1 cellular context compared by ENCODE assay signal in the genomic region with DNA sequence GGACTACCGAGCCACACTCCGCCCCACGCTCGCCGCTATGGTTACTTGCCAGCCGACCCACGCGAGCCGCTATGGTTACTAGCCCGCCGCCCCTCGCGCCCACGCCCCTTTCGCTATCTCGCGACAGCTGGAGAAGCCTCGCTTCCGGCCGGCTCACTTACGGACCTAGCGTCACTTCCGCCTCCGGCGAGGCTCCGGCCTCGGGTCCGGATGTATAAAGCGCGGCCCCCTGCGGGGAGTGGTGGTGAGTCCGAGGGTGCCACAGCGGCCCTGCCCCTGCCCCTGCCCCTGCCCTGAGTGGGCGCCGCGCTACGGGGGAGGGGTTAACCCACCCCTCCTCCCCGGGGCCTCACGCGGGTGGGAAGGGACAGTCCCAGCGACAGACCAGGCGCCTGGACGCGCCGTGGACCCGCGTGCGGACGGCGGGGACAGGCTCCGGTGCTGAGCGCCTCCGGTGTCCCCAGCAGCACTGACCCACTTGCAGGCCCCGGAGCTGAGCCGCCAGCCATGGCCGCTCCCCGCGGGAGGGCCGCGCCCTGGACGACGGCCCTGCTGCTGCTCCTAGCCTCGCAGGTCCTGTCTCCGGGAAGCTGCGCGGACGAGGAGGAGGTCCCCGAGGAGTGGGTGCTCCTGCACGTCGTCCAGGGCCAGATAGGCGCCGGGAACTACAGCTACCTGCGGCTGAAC.
TF ChIP-seq lines count a peak whose summit lies in the region.

A gene (plus strand): TSS at position 174 of the 687 bp plus-strand sequence. CDS start 334 bp downstream, at position 508.
A gene (minus strand): TSS at position 77 of the 687 bp plus-strand sequence. CDS start 13,024 bp downstream, outside the sequence.

TF ChIP-seq in K562, 482 proteins besides CTCF, POLR2A, EP300 and RAD21 (continued from another document and continues in another):
- TF ChIP-seq, protein P1, sequence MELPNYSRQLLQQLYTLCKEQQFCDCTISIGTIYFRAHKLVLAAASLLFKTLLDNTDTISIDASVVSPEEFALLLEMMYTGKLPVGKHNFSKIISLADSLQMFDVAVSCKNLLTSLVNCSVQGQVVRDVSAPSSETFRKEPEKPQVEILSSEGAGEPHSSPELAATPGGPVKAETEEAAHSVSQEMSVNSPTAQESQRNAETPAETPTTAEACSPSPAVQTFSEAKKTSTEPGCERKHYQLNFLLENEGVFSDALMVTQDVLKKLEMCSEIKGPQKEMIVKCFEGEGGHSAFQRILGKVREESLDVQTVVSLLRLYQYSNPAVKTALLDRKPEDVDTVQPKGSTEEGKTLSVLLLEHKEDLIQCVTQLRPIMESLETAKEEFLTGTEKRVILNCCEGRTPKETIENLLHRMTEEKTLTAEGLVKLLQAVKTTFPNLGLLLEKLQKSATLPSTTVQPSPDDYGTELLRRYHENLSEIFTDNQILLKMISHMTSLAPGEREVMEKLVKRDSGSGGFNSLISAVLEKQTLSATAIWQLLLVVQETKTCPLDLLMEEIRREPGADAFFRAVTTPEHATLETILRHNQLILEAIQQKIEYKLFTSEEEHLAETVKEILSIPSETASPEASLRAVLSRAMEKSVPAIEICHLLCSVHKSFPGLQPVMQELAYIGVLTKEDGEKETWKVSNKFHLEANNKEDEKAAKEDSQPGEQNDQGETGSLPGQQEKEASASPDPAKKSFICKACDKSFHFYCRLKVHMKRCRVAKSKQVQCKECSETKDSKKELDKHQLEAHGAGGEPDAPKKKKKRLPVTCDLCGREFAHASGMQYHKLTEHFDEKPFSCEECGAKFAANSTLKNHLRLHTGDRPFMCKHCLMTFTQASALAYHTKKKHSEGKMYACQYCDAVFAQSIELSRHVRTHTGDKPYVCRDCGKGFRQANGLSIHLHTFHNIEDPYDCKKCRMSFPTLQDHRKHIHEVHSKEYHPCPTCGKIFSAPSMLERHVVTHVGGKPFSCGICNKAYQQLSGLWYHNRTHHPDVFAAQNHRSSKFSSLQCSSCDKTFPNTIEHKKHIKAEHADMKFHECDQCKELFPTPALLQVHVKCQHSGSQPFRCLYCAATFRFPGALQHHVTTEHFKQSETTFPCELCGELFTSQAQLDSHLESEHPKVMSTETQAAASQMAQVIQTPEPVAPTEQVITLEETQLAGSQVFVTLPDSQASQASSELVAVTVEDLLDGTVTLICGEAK (IDR thresholded peaks at IDR 0.05): peak; percentile 97
- TF ChIP-seq, protein P1 (CRISPR knock-in tag; IDR thresholded peaks at IDR 0.05): no peak
- TF ChIP-seq EWSR1 (IDR thresholded peaks at IDR 0.05; ENCODE audit: borderline replicate concordance, low read depth, partially characterized antibody): no peak
- TF ChIP-seq, protein P2, sequence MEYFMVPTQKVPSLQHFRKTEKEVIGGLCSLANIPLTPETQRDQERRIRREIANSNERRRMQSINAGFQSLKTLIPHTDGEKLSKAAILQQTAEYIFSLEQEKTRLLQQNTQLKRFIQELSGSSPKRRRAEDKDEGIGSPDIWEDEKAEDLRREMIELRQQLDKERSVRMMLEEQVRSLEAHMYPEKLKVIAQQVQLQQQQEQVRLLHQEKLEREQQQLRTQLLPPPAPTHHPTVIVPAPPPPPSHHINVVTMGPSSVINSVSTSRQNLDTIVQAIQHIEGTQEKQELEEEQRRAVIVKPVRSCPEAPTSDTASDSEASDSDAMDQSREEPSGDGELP (CRISPR knock-in tag; IDR thresholded peaks at IDR 0.05; ENCODE audit: borderline replicate concordance): peak; percentile 97
- 0 out of 2 replicates have a peak, but pooled peaks have one; percentile 31 for TF ChIP-seq ZNF212 (CRISPR knock-in tag; IDR thresholded peaks at IDR 0.05)
- TF ChIP-seq, protein P3, sequence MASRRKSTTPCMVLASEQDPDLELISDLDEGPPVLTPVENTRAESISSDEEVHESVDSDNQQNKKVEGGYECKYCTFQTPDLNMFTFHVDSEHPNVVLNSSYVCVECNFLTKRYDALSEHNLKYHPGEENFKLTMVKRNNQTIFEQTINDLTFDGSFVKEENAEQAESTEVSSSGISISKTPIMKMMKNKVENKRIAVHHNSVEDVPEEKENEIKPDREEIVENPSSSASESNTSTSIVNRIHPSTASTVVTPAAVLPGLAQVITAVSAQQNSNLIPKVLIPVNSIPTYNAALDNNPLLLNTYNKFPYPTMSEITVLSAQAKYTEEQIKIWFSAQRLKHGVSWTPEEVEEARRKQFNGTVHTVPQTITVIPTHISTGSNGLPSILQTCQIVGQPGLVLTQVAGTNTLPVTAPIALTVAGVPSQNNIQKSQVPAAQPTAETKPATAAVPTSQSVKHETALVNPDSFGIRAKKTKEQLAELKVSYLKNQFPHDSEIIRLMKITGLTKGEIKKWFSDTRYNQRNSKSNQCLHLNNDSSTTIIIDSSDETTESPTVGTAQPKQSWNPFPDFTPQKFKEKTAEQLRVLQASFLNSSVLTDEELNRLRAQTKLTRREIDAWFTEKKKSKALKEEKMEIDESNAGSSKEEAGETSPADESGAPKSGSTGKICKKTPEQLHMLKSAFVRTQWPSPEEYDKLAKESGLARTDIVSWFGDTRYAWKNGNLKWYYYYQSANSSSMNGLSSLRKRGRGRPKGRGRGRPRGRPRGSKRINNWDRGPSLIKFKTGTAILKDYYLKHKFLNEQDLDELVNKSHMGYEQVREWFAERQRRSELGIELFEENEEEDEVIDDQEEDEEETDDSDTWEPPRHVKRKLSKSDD (conservative IDR thresholded peaks at IDR 0.05; ENCODE audit: low read length): peak; percentile 87
- TF ChIP-seq, protein P4, sequence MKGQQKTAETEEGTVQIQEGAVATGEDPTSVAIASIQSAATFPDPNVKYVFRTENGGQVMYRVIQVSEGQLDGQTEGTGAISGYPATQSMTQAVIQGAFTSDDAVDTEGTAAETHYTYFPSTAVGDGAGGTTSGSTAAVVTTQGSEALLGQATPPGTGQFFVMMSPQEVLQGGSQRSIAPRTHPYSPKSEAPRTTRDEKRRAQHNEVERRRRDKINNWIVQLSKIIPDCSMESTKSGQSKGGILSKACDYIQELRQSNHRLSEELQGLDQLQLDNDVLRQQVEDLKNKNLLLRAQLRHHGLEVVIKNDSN (CRISPR knock-in tag; IDR thresholded peaks at IDR 0.05): no peak
- TF ChIP-seq ZBTB7A (IDR thresholded peaks at IDR 0.05; ENCODE audit: borderline replicate concordance, control insufficient read depth, low read depth, low read length): peak; percentile 82
- TF ChIP-seq, protein P5, sequence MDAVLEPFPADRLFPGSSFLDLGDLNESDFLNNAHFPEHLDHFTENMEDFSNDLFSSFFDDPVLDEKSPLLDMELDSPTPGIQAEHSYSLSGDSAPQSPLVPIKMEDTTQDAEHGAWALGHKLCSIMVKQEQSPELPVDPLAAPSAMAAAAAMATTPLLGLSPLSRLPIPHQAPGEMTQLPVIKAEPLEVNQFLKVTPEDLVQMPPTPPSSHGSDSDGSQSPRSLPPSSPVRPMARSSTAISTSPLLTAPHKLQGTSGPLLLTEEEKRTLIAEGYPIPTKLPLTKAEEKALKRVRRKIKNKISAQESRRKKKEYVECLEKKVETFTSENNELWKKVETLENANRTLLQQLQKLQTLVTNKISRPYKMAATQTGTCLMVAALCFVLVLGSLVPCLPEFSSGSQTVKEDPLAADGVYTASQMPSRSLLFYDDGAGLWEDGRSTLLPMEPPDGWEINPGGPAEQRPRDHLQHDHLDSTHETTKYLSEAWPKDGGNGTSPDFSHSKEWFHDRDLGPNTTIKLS (IDR thresholded peaks at IDR 0.05; ENCODE audit: borderline replicate concordance, low read depth): peak; percentile 90
- TF ChIP-seq, protein P6, sequence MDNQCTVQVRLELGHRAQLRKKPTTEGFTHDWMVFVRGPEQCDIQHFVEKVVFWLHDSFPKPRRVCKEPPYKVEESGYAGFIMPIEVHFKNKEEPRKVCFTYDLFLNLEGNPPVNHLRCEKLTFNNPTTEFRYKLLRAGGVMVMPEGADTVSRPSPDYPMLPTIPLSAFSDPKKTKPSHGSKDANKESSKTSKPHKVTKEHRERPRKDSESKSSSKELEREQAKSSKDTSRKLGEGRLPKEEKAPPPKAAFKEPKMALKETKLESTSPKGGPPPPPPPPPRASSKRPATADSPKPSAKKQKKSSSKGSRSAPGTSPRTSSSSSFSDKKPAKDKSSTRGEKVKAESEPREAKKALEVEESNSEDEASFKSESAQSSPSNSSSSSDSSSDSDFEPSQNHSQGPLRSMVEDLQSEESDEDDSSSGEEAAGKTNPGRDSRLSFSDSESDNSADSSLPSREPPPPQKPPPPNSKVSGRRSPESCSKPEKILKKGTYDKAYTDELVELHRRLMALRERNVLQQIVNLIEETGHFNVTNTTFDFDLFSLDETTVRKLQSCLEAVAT (IDR thresholded peaks at IDR 0.05): peak; percentile 28 to 51; a peak in 2 of 4 replicates
- TF ChIP-seq EGR1 (conservative IDR thresholded peaks at IDR 0.05): peak; percentile 97
- peak; percentile 97 for TF ChIP-seq ZFX (CRISPR knock-in tag; IDR thresholded peaks at IDR 0.05)
- peak; percentile 81 for TF ChIP-seq U2AF1 (optimal IDR thresholded peaks at IDR 0.05; ENCODE audit: low read depth, low read length)
- peak; percentile 21 to 62; a peak in 3 of 4 replicates for TF ChIP-seq FOXK2 (conservative IDR thresholded peaks at IDR 0.05 in 1 of 2, IDR thresholded peaks at IDR 0.05 in 1 of 2; ENCODE audit: low read depth in 2 of 2)
- TF ChIP-seq PHF8 (IDR thresholded peaks at IDR 0.05; ENCODE audit: borderline replicate concordance, low read length): peak; percentile 99
- TF ChIP-seq RBM14 (IDR thresholded peaks at IDR 0.05; ENCODE audit: borderline replicate concordance, insufficient read depth, low read depth, low read length): peak; percentile 82; the same call in 1 of the 2 replicates
- peak; percentile 50 to 98 for TF ChIP-seq NONO (IDR thresholded peaks at IDR 0.05; ENCODE audit: low read depth in 2 of 2, low read length in 1 of 2)
- peak; percentile 16 to 94; a peak in 2 of 4 replicates for TF ChIP-seq SIN3A (IDR thresholded peaks at IDR 0.05; ENCODE audit: borderline replicate concordance in 2 of 2, control insufficient read depth in 1 of 2, low read depth in 2 of 2, low read length in 2 of 2)
- TF ChIP-seq CBX3 (IDR thresholded peaks at IDR 0.05; ENCODE audit: borderline replicate concordance in 1 of 2, low read length in 2 of 2): peak in 1 of 2 experiments; percentile 0; a peak in 1 of 3 replicates
- TF ChIP-seq, protein P7, sequence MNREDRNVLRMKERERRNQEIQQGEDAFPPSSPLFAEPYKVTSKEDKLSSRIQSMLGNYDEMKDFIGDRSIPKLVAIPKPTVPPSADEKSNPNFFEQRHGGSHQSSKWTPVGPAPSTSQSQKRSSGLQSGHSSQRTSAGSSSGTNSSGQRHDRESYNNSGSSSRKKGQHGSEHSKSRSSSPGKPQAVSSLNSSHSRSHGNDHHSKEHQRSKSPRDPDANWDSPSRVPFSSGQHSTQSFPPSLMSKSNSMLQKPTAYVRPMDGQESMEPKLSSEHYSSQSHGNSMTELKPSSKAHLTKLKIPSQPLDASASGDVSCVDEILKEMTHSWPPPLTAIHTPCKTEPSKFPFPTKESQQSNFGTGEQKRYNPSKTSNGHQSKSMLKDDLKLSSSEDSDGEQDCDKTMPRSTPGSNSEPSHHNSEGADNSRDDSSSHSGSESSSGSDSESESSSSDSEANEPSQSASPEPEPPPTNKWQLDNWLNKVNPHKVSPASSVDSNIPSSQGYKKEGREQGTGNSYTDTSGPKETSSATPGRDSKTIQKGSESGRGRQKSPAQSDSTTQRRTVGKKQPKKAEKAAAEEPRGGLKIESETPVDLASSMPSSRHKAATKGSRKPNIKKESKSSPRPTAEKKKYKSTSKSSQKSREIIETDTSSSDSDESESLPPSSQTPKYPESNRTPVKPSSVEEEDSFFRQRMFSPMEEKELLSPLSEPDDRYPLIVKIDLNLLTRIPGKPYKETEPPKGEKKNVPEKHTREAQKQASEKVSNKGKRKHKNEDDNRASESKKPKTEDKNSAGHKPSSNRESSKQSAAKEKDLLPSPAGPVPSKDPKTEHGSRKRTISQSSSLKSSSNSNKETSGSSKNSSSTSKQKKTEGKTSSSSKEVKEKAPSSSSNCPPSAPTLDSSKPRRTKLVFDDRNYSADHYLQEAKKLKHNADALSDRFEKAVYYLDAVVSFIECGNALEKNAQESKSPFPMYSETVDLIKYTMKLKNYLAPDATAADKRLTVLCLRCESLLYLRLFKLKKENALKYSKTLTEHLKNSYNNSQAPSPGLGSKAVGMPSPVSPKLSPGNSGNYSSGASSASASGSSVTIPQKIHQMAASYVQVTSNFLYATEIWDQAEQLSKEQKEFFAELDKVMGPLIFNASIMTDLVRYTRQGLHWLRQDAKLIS (CRISPR knock-in tag; IDR thresholded peaks at IDR 0.05): peak; percentile 92; the same call in 1 of the 2 replicates
- TF ChIP-seq, protein P8, sequence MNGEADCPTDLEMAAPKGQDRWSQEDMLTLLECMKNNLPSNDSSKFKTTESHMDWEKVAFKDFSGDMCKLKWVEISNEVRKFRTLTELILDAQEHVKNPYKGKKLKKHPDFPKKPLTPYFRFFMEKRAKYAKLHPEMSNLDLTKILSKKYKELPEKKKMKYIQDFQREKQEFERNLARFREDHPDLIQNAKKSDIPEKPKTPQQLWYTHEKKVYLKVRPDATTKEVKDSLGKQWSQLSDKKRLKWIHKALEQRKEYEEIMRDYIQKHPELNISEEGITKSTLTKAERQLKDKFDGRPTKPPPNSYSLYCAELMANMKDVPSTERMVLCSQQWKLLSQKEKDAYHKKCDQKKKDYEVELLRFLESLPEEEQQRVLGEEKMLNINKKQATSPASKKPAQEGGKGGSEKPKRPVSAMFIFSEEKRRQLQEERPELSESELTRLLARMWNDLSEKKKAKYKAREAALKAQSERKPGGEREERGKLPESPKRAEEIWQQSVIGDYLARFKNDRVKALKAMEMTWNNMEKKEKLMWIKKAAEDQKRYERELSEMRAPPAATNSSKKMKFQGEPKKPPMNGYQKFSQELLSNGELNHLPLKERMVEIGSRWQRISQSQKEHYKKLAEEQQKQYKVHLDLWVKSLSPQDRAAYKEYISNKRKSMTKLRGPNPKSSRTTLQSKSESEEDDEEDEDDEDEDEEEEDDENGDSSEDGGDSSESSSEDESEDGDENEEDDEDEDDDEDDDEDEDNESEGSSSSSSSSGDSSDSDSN (IDR thresholded peaks at IDR 0.05; ENCODE audit: borderline replicate concordance in 1 of 2, low read depth in 2 of 2, low read length in 2 of 2): peak; percentile 56 to 84; a peak in 1 of 4 replicates
- TF ChIP-seq ZNF584 (CRISPR knock-in tag; IDR thresholded peaks at IDR 0.05; ENCODE audit: low read depth): no peak
- TF ChIP-seq SMAD3 (CRISPR knock-in tag; conservative IDR thresholded peaks at IDR 0.05): no peak
